1 cellular context compared by ENCODE assay signal in the genomic region with DNA sequence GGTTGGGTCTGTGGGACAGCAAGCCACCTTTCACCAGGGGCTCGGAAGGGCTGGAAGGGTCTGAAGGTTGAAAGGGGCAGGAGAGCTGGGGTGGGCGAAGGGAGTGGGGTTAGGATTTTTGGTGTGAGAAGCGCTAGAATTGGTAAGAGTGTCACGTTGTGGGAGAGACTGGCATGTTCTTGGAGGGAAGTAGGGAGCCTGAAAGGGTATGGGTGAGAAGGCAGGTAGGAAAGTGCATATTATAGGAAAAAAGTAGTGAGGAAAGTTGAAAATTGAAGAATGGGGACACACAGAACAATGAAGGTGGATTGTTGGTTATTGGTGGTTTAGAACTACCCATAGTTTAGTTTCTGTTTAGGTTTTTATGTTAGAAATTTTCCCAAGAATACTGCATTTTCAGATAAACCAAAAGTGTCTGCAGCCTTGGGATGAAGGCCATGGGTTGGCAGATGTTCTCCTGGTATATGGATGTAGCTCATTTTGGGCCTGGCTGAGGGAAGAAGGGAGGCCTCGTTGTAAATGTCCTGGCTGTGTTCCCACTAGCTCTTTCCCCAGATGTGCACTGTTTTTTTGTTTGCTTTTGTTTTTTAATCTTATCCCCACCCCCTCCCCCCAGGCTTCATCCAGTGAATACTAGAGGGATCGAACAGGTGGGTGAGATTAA.
TF ChIP-seq lines count a peak whose summit lies in the region.

No MANE protein-coding gene starts in this region.

TF ChIP-seq in GM12878, 131 proteins besides CTCF, POLR2A, EP300 and RAD21:
- TF ChIP-seq HDGF (IDR thresholded peaks at IDR 0.05) = 0 out of 2 replicates have a peak, but pooled peaks have one; percentile 9
- TF ChIP-seq, protein P1, sequence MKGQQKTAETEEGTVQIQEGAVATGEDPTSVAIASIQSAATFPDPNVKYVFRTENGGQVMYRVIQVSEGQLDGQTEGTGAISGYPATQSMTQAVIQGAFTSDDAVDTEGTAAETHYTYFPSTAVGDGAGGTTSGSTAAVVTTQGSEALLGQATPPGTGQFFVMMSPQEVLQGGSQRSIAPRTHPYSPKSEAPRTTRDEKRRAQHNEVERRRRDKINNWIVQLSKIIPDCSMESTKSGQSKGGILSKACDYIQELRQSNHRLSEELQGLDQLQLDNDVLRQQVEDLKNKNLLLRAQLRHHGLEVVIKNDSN (IDR thresholded peaks at IDR 0.05; ENCODE audit: borderline replicate concordance, extremely low read length, insufficient read depth, low read depth, low read length) = no peak
